In the genomic region with DNA sequence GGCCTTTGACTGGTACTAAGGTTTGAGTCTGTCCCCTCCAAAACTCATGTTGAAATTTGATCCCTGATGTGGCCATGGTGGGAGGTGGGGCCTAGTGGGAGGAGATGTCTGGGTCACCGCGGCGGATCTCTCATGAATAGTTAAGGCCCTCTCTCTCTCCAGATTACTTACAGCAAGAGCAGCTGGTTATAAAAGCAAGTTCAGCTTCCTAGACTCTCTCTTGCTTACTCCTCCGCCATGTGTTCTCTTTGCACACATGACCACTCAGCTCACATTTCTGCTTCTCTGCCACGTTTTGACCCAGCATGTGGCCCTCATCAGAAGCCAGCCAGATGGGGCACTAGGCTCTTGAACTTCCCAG, we compare ENCODE assay signal across 9 cellular contexts. TPM values are rescaled to one million over a fixed set of nuclear protein-coding genes. Genes with fewer than 3 reads are reported as not detected.
DNase-seq lines count a peak whose midpoint lies in the region; ATAC-seq and TF ChIP-seq lines count a peak whose summit lies in the region.
"Had no signal": no experiment of that assay in that cellular context is flagged by ENCODE, and none has a peak within 500 bp of the region (broad histone marks: within the 10 kb centered on the region; RNA-seq: fewer than 3 reads in every experiment).

No MANE protein-coding gene starts in this region.

- WGBS in right lobe of liver (ENCODE audit: insufficient coverage, low coverage, low lambda C conversion rate, missing lambda C conversion rate) = 69% methylated on average over 2 of the region's 5 CpGs
- 79 to 81% methylated on average over 5 of the region's 5 CpGs for WGBS in aorta, 2 donors

- H3K4me1 Mint-ChIP-seq in immature natural killer cell = no peaks in the 10 kb centered on the region

- H3K9me3 ChIP-seq in WERI-Rb-1 (ENCODE audit: severe bottlenecking) (no peaks in the 10 kb centered on the region), right lobe of liver (no peaks in the 10 kb centered on the region), aorta (ENCODE audit: control insufficient read depth, low read length) (no peaks in the 10 kb centered on the region)

- peaks cover 0 to 4% (median 0%) of the 10 kb centered on the region in 3 donors for H3K36me3 Mint-ChIP-seq in immature natural killer cell

- TF ChIP-seq CTCF in WERI-Rb-1 (IDR thresholded peaks at IDR 0.05; ENCODE audit: low read depth, low read length) (no peak), right lobe of liver (IDR thresholded peaks at IDR 0.05) (no peak)

- H3K27ac ChIP-seq in WERI-Rb-1 (no peak overlapping the region), right lobe of liver (no peak overlapping the region), aorta (ENCODE audit: low read depth in 1 of 2, low read length in 2 of 2) (no peak overlapping the region)

- peak; percentile 76 to 94 (median 91) for ATAC-seq in right lobe of liver
- ATAC-seq in aorta (ENCODE audit: low FRiP score) = no peak
- no peak for ATAC-seq in GM21515 (IDR thresholded peaks at IDR 0.05; ENCODE audit: unreplicated experiment)

- peak; percentile 6 for DNase-seq in activated effector memory CD4-positive, alpha-beta T cell treated with anti-CD3 and anti-CD28 coated beads, Interleukin-2, amount 50 U/mL, for 16 hours
- no peak for DNase-seq in activated effector memory CD4-positive, alpha-beta T cell treated with Interleukin-2 at 50 U/mL for 16 hours
- peak; percentile 46 for DNase-seq in WERI-Rb-1
- DNase-seq in right lobe of liver = peak; percentile 20 to 68 (median 57)
- DNase-seq in aorta = peak; percentile 6 to 33
- DNase-seq in NCI-H1436 treated with DMSO at 0.1 percent for 48 hours (lab: John Stamatoyannopoulos, UW) = no peak
- DNase-seq in immature natural killer cell = no peak
- DNase-seq: activated T-cell treated with anti-CD3 and anti-CD28 coated beads, Interleukin-2, amount 50 U/mL, for 24 hours had no signal

- intact Hi-C loops in right lobe of liver (cut with DNase I) (no loop called here), aorta (cut with DNase I) (no loop called here)

- H3K27ac Mint-ChIP-seq in immature natural killer cell = no peak overlapping the region
- H3K27ac Mint-ChIP-seq: activated T-cell treated with anti-CD3 and anti-CD28 coated beads, Interleukin-2, amount 50 U/mL, for 24 hours had no signal

- H3K4me3 ChIP-seq in WERI-Rb-1 (ENCODE audit: low read depth, low read length) (no peak overlapping the region), right lobe of liver (no peak overlapping the region), aorta (ENCODE audit: low read length in 2 of 2) (no peak overlapping the region)

- H3K4me1 ChIP-seq in right lobe of liver (peaks cover 0 to 9% (median 0%) of the 10 kb centered on the region in 4 donors), aorta (ENCODE audit: control insufficient read depth in 1 of 2, insufficient read depth in 2 of 2, low read length in 2 of 2) (no peaks in the 10 kb centered on the region)

- no peaks in the 10 kb centered on the region for H3K9me3 Mint-ChIP-seq in immature natural killer cell
- H3K9me3 Mint-ChIP-seq: activated T-cell treated with anti-CD3 and anti-CD28 coated beads, Interleukin-2, amount 50 U/mL, for 24 hours had no signal

- H3K27me3 ChIP-seq in WERI-Rb-1 (ENCODE audit: insufficient read depth, low read depth, severe bottlenecking) (no peaks in the 10 kb centered on the region), right lobe of liver (no peaks in the 10 kb centered on the region), aorta (ENCODE audit: control insufficient read depth in 1 of 2, insufficient read depth in 2 of 2, low read length in 1 of 2) (no peaks in the 10 kb centered on the region)

- H3K4me3 Mint-ChIP-seq in immature natural killer cell = no peak overlapping the region
- H3K4me3 Mint-ChIP-seq: activated T-cell treated with anti-CD3 and anti-CD28 coated beads, Interleukin-2, amount 50 U/mL, for 24 hours had no signal

- no peak for TF ChIP-seq POLR2A in right lobe of liver (IDR thresholded peaks at IDR 0.05)

- H3K36me3 ChIP-seq in WERI-Rb-1 (no peaks in the 10 kb centered on the region), right lobe of liver (no peaks in the 10 kb centered on the region), aorta (ENCODE audit: control insufficient read depth in 1 of 2, insufficient read depth in 2 of 2, low read length in 1 of 2) (no peaks in the 10 kb centered on the region)

- H3K27me3 Mint-ChIP-seq in immature natural killer cell (ENCODE audit: low read depth in 3 of 3) = peaks cover 4 to 14% (median 5%) of the 10 kb centered on the region in 3 donors
- H3K27me3 Mint-ChIP-seq: activated T-cell treated with anti-CD3 and anti-CD28 coated beads, Interleukin-2, amount 50 U/mL, for 24 hours had no signal

RNA-seq across cellular contexts. Expression of gene ZMIZ1, which starts 29.9 kb away (rescaled TPM):
- total RNA-seq in right lobe of liver (10 to 100 TPM in 5 of 6 experiments, 1 to 10 TPM in 1; 9.9 to 22.8 (median 12.3) TPM), aorta (10 to 100 TPM; 48.5 to 84.1 TPM)
- polyA plus RNA-seq in aorta (1 to 10 TPM; 7.8 to 8.0 TPM), immature natural killer cell (1 to 10 TPM; 1.2 to 9.5 (median 1.8) TPM)

Comparison
In these comparisons a context has a peak if more than half of its experiments do, and no peak if none do; other contexts are left out.
1. DNase-seq: peak in activated effector memory CD4-positive, alpha-beta T cell treated with anti-CD3 and anti-CD28 coated beads, Interleukin-2, amount 50 U/mL, for 16 hours (single experiment), WERI-Rb-1 (single experiment), right lobe of liver (3 of 3) and aorta (2 of 2); none in activated effector memory CD4-positive, alpha-beta T cell treated with Interleukin-2 at 50 U/mL for 16 hours (single experiment), NCI-H1436 treated with DMSO at 0.1 percent for 48 hours (single experiment) and immature natural killer cell (0 of 3).
2. ATAC-seq: peak in right lobe of liver (4 of 4); none in aorta (single experiment) and GM21515 (single experiment).